In genomic region chr2:15614545-15615309, GRCh38 we compare ENCODE assay signal across 1 cellular context.
TF ChIP-seq lines count a peak whose summit lies in the region.

No MANE protein-coding gene starts in this region.

TF ChIP-seq in GM12891, 5 proteins besides CTCF, POLR2A, EP300 and RAD21:
- TF ChIP-seq POLR2AphosphoS5 (IDR thresholded peaks at IDR 0.05; ENCODE audit: low read depth, low read length) (no peak), POU2F2 (IDR thresholded peaks at IDR 0.05; ENCODE audit: low read depth, low read length) (no peak), PAX5 (IDR thresholded peaks at IDR 0.05; ENCODE audit: insufficient read depth, low read length, severe bottlenecking) (no peak), SPI1 (IDR thresholded peaks at IDR 0.05; ENCODE audit: low read depth, low read length) (no peak), TAF1 (IDR thresholded peaks at IDR 0.05; ENCODE audit: low read depth, low read length) (no peak)
